ENCODE assay signal across 14 cellular contexts in genomic region chr4:3530051-3530450, GRCh38. TPM values are rescaled to one million over a fixed set of nuclear protein-coding genes. Genes with fewer than 3 reads are reported as not detected.
DNase-seq lines count a peak whose midpoint lies in the region; ATAC-seq, FAIRE-seq and TF ChIP-seq lines count a peak whose summit lies in the region.
"Had no signal": no experiment of that assay in that cellular context is flagged by ENCODE, and none has a peak within 500 bp of the region (broad histone marks: within the 10 kb centered on the region; RNA-seq: fewer than 3 reads in every experiment).

No MANE protein-coding gene starts in this region.

- no peaks in the 10 kb centered on the region for H3K27me3 ChIP-seq in spleen (replicated peaks in 1 of 7)
- H3K27me3 ChIP-seq: ascending aorta had no signal

- TF ChIP-seq CTCF in kidney (IDR thresholded peaks at IDR 0.05; ENCODE audit: borderline replicate concordance, extremely low read depth, insufficient read depth) (no peak), spleen (IDR thresholded peaks at IDR 0.05 in 8 of 11, conservative IDR thresholded peaks at IDR 0.05 in 3 of 11) (no peak)

- ATAC-seq in activated T-cell treated with anti-CD3 and anti-CD28 coated beads, Interleukin-2, amount 50 U/mL, for 72 hours (replicated peaks in 1 of 2), result no peak
- no peak for ATAC-seq in GM19328 (IDR thresholded peaks at IDR 0.05; ENCODE audit: unreplicated experiment)
- ATAC-seq: activated CD8-positive, alpha-beta memory T cell treated with anti-CD3 and anti-CD28 coated beads, Interleukin-2, amount 10 ng/mL, durations not matched to agents 7 days and 5 days; HCT116 had no signal

- TF ChIP-seq POLR2A in spleen (IDR thresholded peaks at IDR 0.05), result no peak

- H3K27ac ChIP-seq in kidney (ENCODE audit: low read depth in 2 of 2, low read length in 2 of 2), result no peak overlapping the region
- peak overlapping the region in 3 of 8 donors; percentile 65 to 90 (median 68) for H3K27ac ChIP-seq in spleen
- H3K27ac ChIP-seq: ascending aorta had no signal

- H3K27me3 Mint-ChIP-seq in activated T-cell treated with anti-CD3 and anti-CD28 coated beads, Interleukin-2, amount 50 U/mL, for 72 hours (ENCODE audit: low read depth), result peaks cover 9% of the 10 kb centered on the region
- peaks cover 8% of the 10 kb centered on the region for H3K27me3 Mint-ChIP-seq in activated T-helper 1 cell treated with anti-CD3 and anti-CD28 coated beads, Interleukin-12 subunit alpha, Interleukin-12 subunit beta, Interleukin-2, Interleukin-4 antibody, amounts not matched to agents 30 ng/mL and 10 ng/mL and 1 ng/mL, durations not matched to agents 14 hours and 24 hours and 36 hours (ENCODE audit: insufficient read depth)

- WGBS in spleen, 5 donors, result 88 to 95% (median 91%) methylated on average over 16 of the region's 16 CpGs

- peaks cover 0 to 3% of the 10 kb centered on the region in 2 donors for H3K36me3 Mint-ChIP-seq in activated T-cell treated with anti-CD3 and anti-CD28 coated beads, Interleukin-2, amount 50 U/mL, for 72 hours (ENCODE audit: insufficient read depth in 2 of 2)
- H3K36me3 Mint-ChIP-seq in activated T-helper 1 cell treated with anti-CD3 and anti-CD28 coated beads, Interleukin-12 subunit alpha, Interleukin-12 subunit beta, Interleukin-2, Interleukin-4 antibody, amounts not matched to agents 30 ng/mL and 10 ng/mL and 1 ng/mL, durations not matched to agents 14 hours and 24 hours and 36 hours (ENCODE audit: low read depth), result peaks cover 8% of the 10 kb centered on the region
- H3K36me3 Mint-ChIP-seq: activated CD8-positive, alpha-beta memory T cell treated with anti-CD3 and anti-CD28 coated beads, Interleukin-2, amount 10 ng/mL, durations not matched to agents 7 days and 5 days had no signal

- intact Hi-C loops in activated T-helper 1 cell treated with anti-CD3 and anti-CD28 coated beads, Interleukin-12 subunit alpha, Interleukin-12 subunit beta, Interleukin-2, Interleukin-4 antibody, amounts not matched to agents 30 ng/mL and 10 ng/mL and 1 ng/mL, durations not matched to agents 14 hours and 24 hours and 36 hours (cut with micrococcal nuclease), result no loop called here
- intact Hi-C loops in kidney (cut with DNase I), result no loop called here
- intact Hi-C loops in spleen (cut with DNase I; ENCODE audit: low total_unique reads), result no loop called here

- no peak overlapping the region for H3K9ac ChIP-seq in kidney (ENCODE audit: low read length in 2 of 2)

- DNase-seq in activated T-cell treated with anti-CD3 and anti-CD28 coated beads, Interleukin-2, amount 50 U/mL, for 72 hours, result no peak
- DNase-seq in activated T-cell treated with anti-CD3 and anti-CD28 coated beads for 4 hours (no peak), kidney (peak; percentile 38), spleen (peak; percentile 71), COR-L47 (lab: John Stamatoyannopoulos, UW) (no peak)
- DNase-seq in activated T-helper 1 cell treated with anti-CD3 and anti-CD28 coated beads, Interleukin-12 subunit alpha, Interleukin-12 subunit beta, Interleukin-2, Interleukin-4 antibody, amounts not matched to agents 30 ng/mL and 10 ng/mL and 1 ng/mL, durations not matched to agents 14 hours and 24 hours and 36 hours (ENCODE audit: low spot score), result no peak
- no peak for DNase-seq in stimulated activated naive CD4-positive, alpha-beta T cell (lab: John Stamatoyannopoulos, UW)
- DNase-seq: activated CD8-positive, alpha-beta memory T cell treated with anti-CD3 and anti-CD28 coated beads, Interleukin-2, amount 10 ng/mL, durations not matched to agents 7 days and 5 days; kidney glomerular epithelial cell; NCI-H1048 had no signal

- H3K9me3 ChIP-seq in kidney (ENCODE audit: control insufficient read depth in 1 of 2, low read length in 2 of 2) (no peaks in the 10 kb centered on the region), spleen (no peaks in the 10 kb centered on the region)
- H3K9me3 ChIP-seq: ascending aorta had no signal

- peaks cover 23% of the 10 kb centered on the region for H3K4me1 Mint-ChIP-seq in activated T-cell treated with anti-CD3 and anti-CD28 coated beads, Interleukin-2, amount 50 U/mL, for 72 hours (ENCODE audit: low read depth)
- H3K4me1 Mint-ChIP-seq in activated T-helper 1 cell treated with anti-CD3 and anti-CD28 coated beads, Interleukin-12 subunit alpha, Interleukin-12 subunit beta, Interleukin-2, Interleukin-4 antibody, amounts not matched to agents 30 ng/mL and 10 ng/mL and 1 ng/mL, durations not matched to agents 14 hours and 24 hours and 36 hours (ENCODE audit: low read depth), result peaks cover 23% of the 10 kb centered on the region

- no peak for FAIRE-seq in kidney (lab: Jason Lieb, UNC)
- FAIRE-seq: HTR-8/SVneo had no signal

- peaks cover 13 to 29% of the 10 kb centered on the region in 2 donors for H3K4me1 ChIP-seq in kidney (ENCODE audit: control insufficient read depth in 1 of 2, insufficient read depth in 1 of 2, low read depth in 1 of 2, low read length in 2 of 2)
- H3K4me1 ChIP-seq in spleen, result peaks cover 28 to 73% (median 54%) of the 10 kb centered on the region in 6 donors

- peak overlapping the region; percentile 14 for H3K27ac Mint-ChIP-seq in activated T-cell treated with anti-CD3 and anti-CD28 coated beads, Interleukin-2, amount 50 U/mL, for 72 hours
- no peak overlapping the region for H3K27ac Mint-ChIP-seq in activated T-helper 1 cell treated with anti-CD3 and anti-CD28 coated beads, Interleukin-12 subunit alpha, Interleukin-12 subunit beta, Interleukin-2, Interleukin-4 antibody, amounts not matched to agents 30 ng/mL and 10 ng/mL and 1 ng/mL, durations not matched to agents 14 hours and 24 hours and 36 hours
- H3K27ac Mint-ChIP-seq: activated CD8-positive, alpha-beta memory T cell treated with anti-CD3 and anti-CD28 coated beads, Interleukin-2, amount 10 ng/mL, durations not matched to agents 7 days and 5 days had no signal

- peak overlapping the region; percentile 91 to 100 for H3K4me3 Mint-ChIP-seq in activated T-cell treated with anti-CD3 and anti-CD28 coated beads, Interleukin-2, amount 50 U/mL, for 72 hours
- H3K4me3 Mint-ChIP-seq in activated T-helper 1 cell treated with anti-CD3 and anti-CD28 coated beads, Interleukin-12 subunit alpha, Interleukin-12 subunit beta, Interleukin-2, Interleukin-4 antibody, amounts not matched to agents 30 ng/mL and 10 ng/mL and 1 ng/mL, durations not matched to agents 14 hours and 24 hours and 36 hours, result peak overlapping the region; percentile 99

- H3K4me3 ChIP-seq in kidney (ENCODE audit: low read length in 2 of 2), result peak overlapping the region in 1 of 2 donors; percentile 97
- peak overlapping the region in 2 of 8 donors; percentile 84 to 87 for H3K4me3 ChIP-seq in spleen

- H3K9me3 Mint-ChIP-seq in activated T-cell treated with anti-CD3 and anti-CD28 coated beads, Interleukin-2, amount 50 U/mL, for 72 hours, result no peaks in the 10 kb centered on the region
- H3K9me3 Mint-ChIP-seq in activated T-helper 1 cell treated with anti-CD3 and anti-CD28 coated beads, Interleukin-12 subunit alpha, Interleukin-12 subunit beta, Interleukin-2, Interleukin-4 antibody, amounts not matched to agents 30 ng/mL and 10 ng/mL and 1 ng/mL, durations not matched to agents 14 hours and 24 hours and 36 hours, result peaks cover under 1% of the 10 kb centered on the region

- H3K36me3 ChIP-seq in kidney (ENCODE audit: control insufficient read depth in 1 of 2, insufficient read depth in 2 of 2, low read length in 2 of 2), result peaks cover 2 to 12% of the 10 kb centered on the region in 2 donors
- H3K36me3 ChIP-seq in spleen, result peaks cover 0 to 48% (median 19%) of the 10 kb centered on the region in 6 donors

RNA-seq across cellular contexts. Expression of gene LRPAP1, which starts 2.2 kb away (rescaled TPM):
- total RNA-seq in activated T-cell treated with anti-CD3 and anti-CD28 coated beads, Interleukin-2, amount 50 U/mL, for 72 hours, result 10 to 100 TPM; 49.7 to 52.7 TPM
- total RNA-seq in activated T-helper 1 cell treated with anti-CD3 and anti-CD28 coated beads, Interleukin-12 subunit alpha, Interleukin-12 subunit beta, Interleukin-2, Interleukin-4 antibody, amounts not matched to agents 30 ng/mL and 10 ng/mL and 1 ng/mL, durations not matched to agents 14 hours and 24 hours and 36 hours, result 86.4 and 88.1 TPM in 2 replicates
- total RNA-seq in kidney, result 204 TPM
- polyA plus RNA-seq in kidney (ENCODE audit: insufficient read depth, low read depth, low replicate concordance), result 373 TPM
- total RNA-seq in spleen, result 100 to 1,000 TPM in 6 of 7 donors, 10 to 100 TPM in 1; 89.0 to 131 (median 116) TPM
- polyA plus RNA-seq in spleen, result 10 to 100 TPM; 28.1 to 47.4 (median 37.5) TPM

Comparison
In these comparisons a context has a peak if more than half of its experiments do, and no peak if none do; other contexts are left out.
1. DNase-seq: peak in kidney (single experiment) and spleen (single experiment); none in activated T-cell treated with anti-CD3 and anti-CD28 coated beads, Interleukin-2, amount 50 U/mL, for 72 hours (0 of 2), activated T-cell treated with anti-CD3 and anti-CD28 coated beads for 4 hours (single experiment), activated T-helper 1 cell treated with anti-CD3 and anti-CD28 coated beads, Interleukin-12 subunit alpha, Interleukin-12 subunit beta, Interleukin-2, Interleukin-4 antibody, amounts not matched to agents 30 ng/mL and 10 ng/mL and 1 ng/mL, durations not matched to agents 14 hours and 24 hours and 36 hours (single experiment), COR-L47 (single experiment) and stimulated activated naive CD4-positive, alpha-beta T cell (0 of 6).